In genomic region chr13:74274946-74275345, GRCh38 we compare ENCODE assay signal across 19 cellular contexts.
A peak's percentile ranks its signal among the peaks of the same experiment; 100 is the strongest.
DNase-seq lines count a peak whose midpoint lies in the region; ATAC-seq and TF ChIP-seq lines count a peak whose summit lies in the region.
"Had no signal": no experiment of that assay in that cellular context is flagged by ENCODE, and none has a peak within 500 bp of the region (broad histone marks: within the 10 kb centered on the region; RNA-seq: fewer than 3 reads in every experiment).

No MANE protein-coding gene starts in this region.

- H3K9me3 Mint-ChIP-seq in activated naive CD4-positive, alpha-beta T cell treated with anti-CD3 and anti-CD28 coated beads, Interleukin-2, amount 50 U/mL, for 24 hours = peaks cover 6% of the 10 kb centered on the region
- peaks cover 7% of the 10 kb centered on the region for H3K9me3 Mint-ChIP-seq in activated naive CD4-positive, alpha-beta T cell treated with anti-CD3 and anti-CD28 coated beads for 36 hours
- H3K9me3 Mint-ChIP-seq in mesothelial cell of epicardium = peaks cover 19% of the 10 kb centered on the region

- peaks cover 16% of the 10 kb centered on the region for H3K9me3 ChIP-seq in adipocyte (ENCODE audit: control insufficient read depth, low read length)
- H3K9me3 ChIP-seq: Caco-2 had no signal

- peak overlapping the region; percentile 4 for H3K27ac Mint-ChIP-seq in activated naive CD4-positive, alpha-beta T cell treated with anti-CD3 and anti-CD28 coated beads, Interleukin-2, amount 50 U/mL, for 24 hours
- H3K27ac Mint-ChIP-seq in activated naive CD4-positive, alpha-beta T cell treated with anti-CD3 and anti-CD28 coated beads for 36 hours = no peak overlapping the region
- peak overlapping the region; percentile 63 for H3K27ac Mint-ChIP-seq in mesothelial cell of epicardium
- H3K27ac Mint-ChIP-seq: CD14-positive monocyte had no signal

- intact Hi-C loops in activated naive CD4-positive, alpha-beta T cell treated with anti-CD3 and anti-CD28 coated beads for 36 hours (cut with micrococcal nuclease) = no loop called here

- no peaks in the 10 kb centered on the region for H3K27me3 Mint-ChIP-seq in activated naive CD4-positive, alpha-beta T cell treated with anti-CD3 and anti-CD28 coated beads, Interleukin-2, amount 50 U/mL, for 24 hours
- H3K27me3 Mint-ChIP-seq in activated naive CD4-positive, alpha-beta T cell treated with anti-CD3 and anti-CD28 coated beads for 36 hours (ENCODE audit: low read depth) = no peaks in the 10 kb centered on the region
- H3K27me3 Mint-ChIP-seq in mesothelial cell of epicardium (ENCODE audit: low read depth) = no peaks in the 10 kb centered on the region

- no peak for ATAC-seq in HG02885 (IDR thresholded peaks at IDR 0.05; ENCODE audit: poor library complexity, unreplicated experiment)
- ATAC-seq: HepG2 had no signal

- H3K27me3 ChIP-seq in adipocyte (replicated peaks; ENCODE audit: control insufficient read depth, insufficient read depth, low read length) = no peaks in the 10 kb centered on the region

- no peak for TF ChIP-seq CTCF in mesothelial cell of epicardium (IDR thresholded peaks at IDR 0.05; ENCODE audit: unreplicated experiment)

- CTCF ChIA-PET in activated naive CD4-positive, alpha-beta T cell treated with anti-CD3 and anti-CD28 coated beads for 36 hours (lab: Charles Lee) = no interaction called here

- no peaks in the 10 kb centered on the region for H3K36me3 ChIP-seq in adipocyte (ENCODE audit: control insufficient read depth, insufficient read depth, low read length, severe bottlenecking)

- peak overlapping the region; percentile 15 for H3K4me3 Mint-ChIP-seq in activated naive CD4-positive, alpha-beta T cell treated with anti-CD3 and anti-CD28 coated beads, Interleukin-2, amount 50 U/mL, for 24 hours
- H3K4me3 Mint-ChIP-seq in activated naive CD4-positive, alpha-beta T cell treated with anti-CD3 and anti-CD28 coated beads for 36 hours = no peak overlapping the region
- no peak overlapping the region for H3K4me3 Mint-ChIP-seq in mesothelial cell of epicardium
- H3K4me3 Mint-ChIP-seq: CD14-positive monocyte had no signal

- peaks cover 64% of the 10 kb centered on the region for H3K4me1 Mint-ChIP-seq in activated naive CD4-positive, alpha-beta T cell treated with anti-CD3 and anti-CD28 coated beads, Interleukin-2, amount 50 U/mL, for 24 hours
- H3K4me1 Mint-ChIP-seq in activated naive CD4-positive, alpha-beta T cell treated with anti-CD3 and anti-CD28 coated beads for 36 hours (ENCODE audit: low read depth) = peaks cover 13% of the 10 kb centered on the region
- H3K4me1 Mint-ChIP-seq in mesothelial cell of epicardium = peaks cover 15% of the 10 kb centered on the region
- H3K4me1 Mint-ChIP-seq: CD14-positive monocyte had no signal

- H3K4me1 ChIP-seq in adipocyte (ENCODE audit: control insufficient read depth, insufficient read depth, low read length) = peaks cover 10% of the 10 kb centered on the region

- H3K9ac ChIP-seq in adipocyte (ENCODE audit: low read length) = no peak overlapping the region

- H3K36me3 Mint-ChIP-seq in activated naive CD4-positive, alpha-beta T cell treated with anti-CD3 and anti-CD28 coated beads, Interleukin-2, amount 50 U/mL, for 24 hours = peaks cover 31% of the 10 kb centered on the region
- H3K36me3 Mint-ChIP-seq in activated naive CD4-positive, alpha-beta T cell treated with anti-CD3 and anti-CD28 coated beads for 36 hours (ENCODE audit: low read depth) = peaks cover 9% of the 10 kb centered on the region
- H3K36me3 Mint-ChIP-seq in mesothelial cell of epicardium = peaks cover 3% of the 10 kb centered on the region
- H3K36me3 Mint-ChIP-seq: CD14-positive monocyte had no signal

- DNase-seq in activated naive CD4-positive, alpha-beta T cell treated with anti-CD3 and anti-CD28 coated beads for 36 hours = no peak
- DNase-seq in adipocyte (ENCODE audit: low read depth) = peak; percentile 13
- DNase-seq in mesothelial cell of epicardium (ENCODE audit: low spot score in 2 of 2, unreplicated experiment in 2 of 2) = no peak
- DNase-seq in DMS 273 (lab: John Stamatoyannopoulos, UW; ENCODE audit: unreplicated experiment) = no peak
- DNase-seq in NCI-H2107 (lab: John Stamatoyannopoulos, UW) = no peak
- DNase-seq in effector CD4-positive, alpha-beta T cell = no peak
- DNase-seq: Caco-2, DMS153, KG1, NCI-H1417 treated with DMSO at 0.1 percent for 48 hours, NCI-H187 treated with DMSO at 0.1 percent for 48 hours, NCI-H345, NCI-H524 treated with DMSO at 0.1 percent for 48 hours, RPMI8226, SHP77 treated with DMSO at 0.1 percent for 48 hours had no signal

- no peak overlapping the region for H3K4me3 ChIP-seq in adipocyte (ENCODE audit: low read length)
